In the genomic region with DNA sequence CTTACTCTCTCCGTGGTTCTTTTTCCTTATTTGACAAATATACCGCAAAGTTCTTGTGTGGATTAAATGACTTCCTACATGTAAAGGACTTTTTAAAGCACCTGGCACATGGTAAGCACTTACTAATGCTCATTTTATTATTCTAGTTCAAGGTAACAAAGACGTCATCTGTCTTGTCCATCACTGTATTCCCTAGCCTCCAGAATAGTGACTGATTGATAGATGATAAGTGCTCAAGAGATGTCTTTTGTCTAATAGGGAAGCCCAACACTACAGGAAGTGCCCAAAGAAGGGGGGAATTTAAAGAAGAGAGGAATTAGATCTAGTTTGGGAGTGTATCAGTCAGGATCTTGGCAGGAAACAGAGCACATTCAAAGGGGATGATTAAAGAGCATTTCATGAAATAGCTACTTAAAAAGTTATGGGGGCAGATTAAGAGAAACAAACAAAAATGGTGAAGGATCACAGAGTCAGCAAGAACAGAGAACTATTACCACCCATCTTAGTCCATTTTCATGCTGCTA, we compare ENCODE assay signal across 19 cellular contexts.
DNase-seq lines count a peak whose midpoint lies in the region; ATAC-seq, FAIRE-seq and TF ChIP-seq lines count a peak whose summit lies in the region.
"Had no signal": no experiment of that assay in that cellular context is flagged by ENCODE, and none has a peak within 500 bp of the region (broad histone marks: within the 10 kb centered on the region; RNA-seq: fewer than 3 reads in every experiment).

No MANE protein-coding gene starts in this region.

- H3K27me3 Mint-ChIP-seq in nephron (ENCODE audit: low read depth) = no peaks in the 10 kb centered on the region
- H3K27me3 Mint-ChIP-seq: IgD-negative memory B cell had no signal

- H3K27ac Mint-ChIP-seq in nephron = peak overlapping the region; percentile 3 to 77 (median 20)
- H3K27ac Mint-ChIP-seq: IgD-negative memory B cell had no signal

- H3K27ac ChIP-seq in OCI-LY3 (ENCODE audit: low read length) = no peak overlapping the region
- H3K27ac ChIP-seq: 22Rv1, SJSA1 had no signal

- no peaks in the 10 kb centered on the region for H4K20me1 ChIP-seq in OCI-LY3 (ENCODE audit: insufficient read depth, low read length)

- no peak overlapping the region for H3K9ac ChIP-seq in OCI-LY3 (ENCODE audit: low read length)

- H3K79me2 ChIP-seq in OCI-LY3 (ENCODE audit: low read length) = no peaks in the 10 kb centered on the region

- H3K4me1 Mint-ChIP-seq in nephron = peaks cover 10% of the 10 kb centered on the region
- H3K4me1 Mint-ChIP-seq: CD4-positive, alpha-beta memory T cell; IgD-negative memory B cell had no signal

- peak overlapping the region; percentile 48 for H2AFZ ChIP-seq in OCI-LY3 (ENCODE audit: low read depth, low read length)

- TF ChIP-seq CTCF in OCI-LY3 (IDR thresholded peaks at IDR 0.05; ENCODE audit: low read depth, low read length) (no peak), nephron (IDR thresholded peaks at IDR 0.05; ENCODE audit: unreplicated experiment in 3 of 3) (no peak)

- ATAC-seq in Right ventricle myocardium inferior = no peak

- H3K4me3 ChIP-seq in OCI-LY3 (ENCODE audit: low read length) = no peak overlapping the region
- H3K4me3 ChIP-seq: SJSA1 had no signal

- H3K4me3 Mint-ChIP-seq in nephron = no peak overlapping the region
- H3K4me3 Mint-ChIP-seq: CD4-positive, alpha-beta memory T cell; IgD-negative memory B cell had no signal

- no peaks in the 10 kb centered on the region for H3K9me3 Mint-ChIP-seq in nephron
- H3K9me3 Mint-ChIP-seq: CD4-positive, alpha-beta memory T cell had no signal

- no peaks in the 10 kb centered on the region for H3K36me3 Mint-ChIP-seq in nephron (ENCODE audit: low read depth)
- H3K36me3 Mint-ChIP-seq: CD4-positive, alpha-beta memory T cell; IgD-negative memory B cell had no signal

- no peaks in the 10 kb centered on the region for H3K36me3 ChIP-seq in OCI-LY3 (replicated peaks; ENCODE audit: low read depth, low read length)
- H3K36me3 ChIP-seq: SJSA1 had no signal

- no peak for FAIRE-seq in GM19239 (lab: Jason Lieb, UNC)
- FAIRE-seq: GM12892, H1 had no signal

- H3K4me2 ChIP-seq in OCI-LY3 (ENCODE audit: low read length) = no peak overlapping the region

- peaks cover 14% of the 10 kb centered on the region for H3K4me1 ChIP-seq in OCI-LY3 (ENCODE audit: low read length)
- H3K4me1 ChIP-seq: SJSA1 had no signal

- H3K9me3 ChIP-seq in OCI-LY3 (ENCODE audit: insufficient read depth, low read length) = 0 out of 2 replicates have a peak, but pooled peaks cover 3% of the 10 kb centered on the region
- H3K9me3 ChIP-seq: SJSA1 had no signal

- no peaks in the 10 kb centered on the region for H3K27me3 ChIP-seq in OCI-LY3 (ENCODE audit: low read depth, low read length)

- peak; percentile 41 for DNase-seq in NCI-H1092 treated with DMSO at 0.1 percent for 48 hours (lab: John Stamatoyannopoulos, UW)
- no peak for DNase-seq in NCI-H1092 (lab: John Stamatoyannopoulos, UW)
- DNase-seq in DMS153 treated with DMSO at 0.1 percent for 48 hours (lab: John Stamatoyannopoulos, UW; ENCODE audit: unreplicated experiment) = peak; percentile 65
- no peak for DNase-seq in middle frontal gyrus (ENCODE audit: extremely low spot score, low spot score)
- no peak for DNase-seq in Right ventricle myocardium inferior (ENCODE audit: missing footprints)
- DNase-seq in GM19239 (ENCODE audit: insufficient read length, low spot score) = no peak
- DNase-seq: CD4-positive, alpha-beta memory T cell; DMS79; MM.1S; NCI-H1694 treated with DMSO at 0.1 percent for 48 hours; NCI-H2171; SW 1271 had no signal

- intact Hi-C loops in Right ventricle myocardium inferior (cut with DNase I) = no loop called here

Comparison
In these comparisons a context has a peak if more than half of its experiments do, and no peak if none do; other contexts are left out.
1. DNase-seq: peak in NCI-H1092 treated with DMSO at 0.1 percent for 48 hours (single experiment) and DMS153 treated with DMSO at 0.1 percent for 48 hours (single experiment); none in NCI-H1092 (single experiment), middle frontal gyrus (single experiment), Right ventricle myocardium inferior (single experiment) and GM19239 (single experiment).